In genomic region chr1:38088366-38088765, GRCh38 we compare ENCODE assay signal across 16 cellular contexts. TPM values are rescaled to one million over a fixed set of nuclear protein-coding genes. Genes with fewer than 3 reads are reported as not detected.
A peak's percentile ranks its signal among the peaks of the same experiment; 100 is the strongest.
DNase-seq lines count a peak whose midpoint lies in the region; ATAC-seq and TF ChIP-seq lines count a peak whose summit lies in the region.
"Had no signal": no experiment of that assay in that cellular context is flagged by ENCODE, and none has a peak within 500 bp of the region (broad histone marks: within the 10 kb centered on the region; RNA-seq: fewer than 3 reads in every experiment).

No MANE protein-coding gene starts in this region.

- H2BK120ac ChIP-seq in mesendoderm (ENCODE audit: low read depth, low read length), result no peak overlapping the region

- H3K4me3 ChIP-seq in HEK293 (ENCODE audit: low read depth, low read length) (no peak overlapping the region), mesendoderm (ENCODE audit: low read length) (no peak overlapping the region), H7 (ENCODE audit: insufficient read depth, low read depth, low read length) (no peak overlapping the region)
- H3K4me3 ChIP-seq: thoracic aorta had no signal

- H3K9ac ChIP-seq in mesendoderm (ENCODE audit: low read length), result no peak overlapping the region

- WGBS in mesendoderm (ENCODE audit: extremely low coverage, insufficient coverage, low lambda C conversion rate), result no CpG with 5 or more reads among the region's 6 CpGs

- H3K56ac ChIP-seq in mesendoderm (ENCODE audit: low read length), result no peak overlapping the region

- H2BK5ac ChIP-seq in mesendoderm (ENCODE audit: low read length), result no peak overlapping the region

- no peak overlapping the region for H3K4me2 ChIP-seq in mesendoderm (ENCODE audit: low read length)

- DNase-seq in DMS 273 (lab: John Stamatoyannopoulos, UW; ENCODE audit: unreplicated experiment), result peak; percentile 98
- peak; percentile 6 for DNase-seq in RPMI7951 (ENCODE audit: low read depth)
- DNase-seq in mesendoderm, result peak; percentile 43
- no peak for DNase-seq in NCI-H1930 (lab: John Stamatoyannopoulos, UW)
- no peak for DNase-seq in H7
- DNase-seq: activated T-cell treated with anti-CD3 and anti-CD28 coated beads, Interleukin-2, amount 50 U/mL, for 48 hours; GF-D8; glutamatergic neuron; NCI-H1048; NCI-H774; SIG-M5; stimulated activated CD4-positive, alpha-beta T cell treated with anti-CD3 and anti-CD28 coated beads, Interleukin-2, amount 100 ng/mL, for 24 hours had no signal

- H3K4me1 ChIP-seq in HEK293 (ENCODE audit: control insufficient read depth, insufficient read depth, low read length), result no peaks in the 10 kb centered on the region
- H3K4me1 ChIP-seq in mesendoderm (ENCODE audit: control insufficient read depth, low read depth, low read length), result no peaks in the 10 kb centered on the region

- no peak overlapping the region for H3K23ac ChIP-seq in mesendoderm (ENCODE audit: low read length)

- no peak overlapping the region for H2BK15ac ChIP-seq in mesendoderm (replicated peaks; ENCODE audit: low read depth)

- no peaks in the 10 kb centered on the region for H3K79me1 ChIP-seq in mesendoderm (ENCODE audit: low read length)

- no peaks in the 10 kb centered on the region for H3K27me3 ChIP-seq in mesendoderm (ENCODE audit: insufficient read depth, low read length, poor library complexity)
- no peaks in the 10 kb centered on the region for H3K27me3 ChIP-seq in H7 (ENCODE audit: control insufficient read depth, insufficient read depth, low read length)

- ATAC-seq in HG02763 (IDR thresholded peaks at IDR 0.05; ENCODE audit: unreplicated experiment), result no peak

- CTCF ChIA-PET in HEK293 (lab: Yijun Ruan, JAX), result interaction anchor here (0.7 to 0.8 kb wide), 2 partner anchors 12 to 98 kb away, joined by 3 read pairs; partner anchors contain the start of gene SF3A3

- H2AK5ac ChIP-seq in mesendoderm (ENCODE audit: low read length), result no peak overlapping the region

- H4K8ac ChIP-seq in mesendoderm (ENCODE audit: low read depth, low read length), result no peak overlapping the region

- no peaks in the 10 kb centered on the region for H3K9me3 ChIP-seq in HEK293 (ENCODE audit: control insufficient read depth, insufficient read depth, low read depth, low read length)
- H3K9me3 ChIP-seq: thoracic aorta had no signal

- H3K79me2 ChIP-seq in mesendoderm (ENCODE audit: control insufficient read depth, insufficient read depth, low read length), result no peaks in the 10 kb centered on the region

- H3K4ac ChIP-seq in mesendoderm (ENCODE audit: low read depth, low read length), result no peak overlapping the region

- H3K36me3 ChIP-seq in HEK293 (ENCODE audit: control insufficient read depth in 2 of 2, insufficient read depth in 1 of 2, low read length in 2 of 2) (no peaks in the 10 kb centered on the region), mesendoderm (ENCODE audit: control insufficient read depth, insufficient read depth, low read length) (no peaks in the 10 kb centered on the region), H7 (replicated peaks; ENCODE audit: control insufficient read depth, insufficient read depth, low read length) (no peaks in the 10 kb centered on the region)
- H3K36me3 ChIP-seq: thoracic aorta had no signal

- no peak overlapping the region for H4K5ac ChIP-seq in mesendoderm (ENCODE audit: low read length)

- H3K18ac ChIP-seq in mesendoderm (ENCODE audit: low read length), result no peak overlapping the region

- TF ChIP-seq CTCF in HEK293 (tag by site-specific recombination; IDR thresholded peaks at IDR 0.05), result no peak

- POLR2A ChIA-PET in HEK293 (lab: Yijun Ruan, JAX), result no interaction called here

- H3K27ac ChIP-seq in HEK293 (ENCODE audit: extremely low read depth, low read depth, low read length) (no peak overlapping the region), mesendoderm (ENCODE audit: low read depth, low read length) (no peak overlapping the region)
- H3K27ac ChIP-seq: thoracic aorta had no signal

TF ChIP-seq in HEK293, 187 proteins besides CTCF, POLR2A, EP300 and RAD21:
- TF ChIP-seq YY1 (tag by site-specific recombination; IDR thresholded peaks at IDR 0.05) (no peak), ZNF48 (tag by site-specific recombination; IDR thresholded peaks at IDR 0.05) (no peak), MZF1 (tag by site-specific recombination; IDR thresholded peaks at IDR 0.05; ENCODE audit: borderline replicate concordance) (no peak), ZNF133 (tag by site-specific recombination; IDR thresholded peaks at IDR 0.05) (no peak), KLF17 (tag by site-specific recombination; IDR thresholded peaks at IDR 0.05) (0 out of 2 replicates have a peak, but pooled peaks have one; percentile 19), ZNF600 (tag by site-specific recombination; IDR thresholded peaks at IDR 0.05) (peak; percentile 54; the same call in 1 of the 2 replicates)
TF ChIP-seq in HEK293: peak in this region for 2.

RNA-seq across cellular contexts. Expression of gene POU3F1, which starts 41.8 kb away (rescaled TPM):
- total RNA-seq in RPMI7951 (2014; rRNA removed; shearing (Covaris generic)), result not detected in 2 replicates
- polyA plus RNA-seq in mesendoderm (2013, experiment 1 of 2), result 1.2 TPM
- polyA plus RNA-seq in mesendoderm (2013, experiment 2 of 2), result 1.3 TPM
- total RNA-seq in H7 (2014; rRNA removed; shearing (Covaris generic)), result 2.9 and 4.8 TPM in 2 replicates
- total RNA-seq: thoracic aorta had no signal
- polyA plus RNA-seq: CD14-positive monocyte had no signal

Comparison
In these comparisons a context has a peak if more than half of its experiments do, and no peak if none do; other contexts are left out.
1. DNase-seq: peak in DMS 273 (single experiment), RPMI7951 (single experiment) and mesendoderm (single experiment); none in NCI-H1930 (0 of 2) and H7 (single experiment).